17 cellular contexts compared by ENCODE assay signal in the genomic region with DNA sequence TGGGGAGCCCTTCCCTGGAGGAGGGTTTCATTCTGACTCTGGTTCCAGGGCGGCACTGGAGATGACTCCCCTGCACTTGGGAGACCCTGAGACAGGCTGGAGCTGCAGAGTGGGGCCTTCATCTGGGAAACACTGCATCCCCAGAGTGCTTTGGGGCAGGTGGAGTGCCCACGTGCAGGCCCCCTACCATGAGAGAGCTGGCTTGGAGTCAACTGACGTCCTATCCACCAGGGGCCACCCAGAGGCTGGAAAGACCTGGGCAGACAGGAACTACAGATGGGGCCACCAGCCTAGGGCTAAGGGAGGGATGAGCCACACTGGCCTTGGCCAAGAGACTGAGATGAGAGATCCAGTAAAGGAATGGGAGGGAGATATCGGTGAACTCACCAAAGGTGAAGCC.
DNase-seq lines count a peak whose midpoint lies in the region; ATAC-seq and TF ChIP-seq lines count a peak whose summit lies in the region.
"Had no signal": no experiment of that assay in that cellular context is flagged by ENCODE, and none has a peak within 500 bp of the region (broad histone marks: within the 10 kb centered on the region; RNA-seq: fewer than 3 reads in every experiment).

No MANE protein-coding gene starts in this region.

- intact Hi-C loops in stomach (cut with DNase I; ENCODE audit: low total_unique reads) = no loop called here

- H3K9me3 ChIP-seq in stomach (peaks cover 0 to 14% (median 6%) of the 10 kb centered on the region in 4 donors), tibial nerve (peaks cover 0 to 15% (median 0%) of the 10 kb centered on the region in 4 donors)

- H3K27me3 ChIP-seq in stomach (peaks cover 0 to 7% (median 0%) of the 10 kb centered on the region in 3 donors), tibial nerve (no peaks in the 10 kb centered on the region)

- H3K27ac ChIP-seq in stomach (no peak overlapping the region), tibial nerve (no peak overlapping the region)
- H3K27ac ChIP-seq: 22Rv1, A549, C4-2B, HL-60 had no signal

- no peaks in the 10 kb centered on the region for H3K4me1 ChIP-seq in stomach
- H3K4me1 ChIP-seq in tibial nerve = no peaks in the 10 kb centered on the region
- H3K4me1 ChIP-seq: A549 had no signal

- TF ChIP-seq CTCF in stomach (IDR thresholded peaks at IDR 0.05) (no peak), tibial nerve (IDR thresholded peaks at IDR 0.05) (no peak)

- ATAC-seq in GM18867 (IDR thresholded peaks at IDR 0.05; ENCODE audit: unreplicated experiment) = no peak
- ATAC-seq: A549 had no signal

- H3K4me3 ChIP-seq in stomach (no peak overlapping the region), tibial nerve (no peak overlapping the region)
- H3K4me3 ChIP-seq: A549 had no signal

- WGBS in stomach, 5 donors = 62 to 82% (median 76%) methylated on average over 4 of the region's 4 CpGs
- 80 to 85% methylated on average over 3 to 4 of the region's 4 CpGs for WGBS in tibial nerve, 2 donors

- TF ChIP-seq POLR2A in stomach (IDR thresholded peaks at IDR 0.05) = no peak
- no peak for TF ChIP-seq POLR2A in tibial nerve (IDR thresholded peaks at IDR 0.05)

- TF ChIP-seq EP300 in stomach (IDR thresholded peaks at IDR 0.05) = no peak
- TF ChIP-seq EP300 in tibial nerve (IDR thresholded peaks at IDR 0.05) = no peak

- H3K36me3 ChIP-seq in stomach (no peaks in the 10 kb centered on the region), tibial nerve (no peaks in the 10 kb centered on the region)

- peak; percentile 8 for DNase-seq in activated CD4-positive, CD25-positive, alpha-beta regulatory T cell treated with anti-CD3 and anti-CD28 coated beads, Interleukin-2, amount 50 U/mL, for 72 hours
- no peak for DNase-seq in activated CD4-positive, CD25-positive, alpha-beta regulatory T cell (lab: John Stamatoyannopoulos, UW)
- DNase-seq in mesenteric fat pad (ENCODE audit: low spot score) = peak; percentile 53
- DNase-seq in stomach = peak; percentile 16
- DNase-seq in NCI-H226 = no peak
- DNase-seq in tibial nerve (ENCODE audit: low spot score in 2 of 2) = no peak
- DNase-seq: AML-193; Calu3; CD4-positive, alpha-beta T cell; DMS79 treated with DMSO at 0.1 percent for 48 hours; GF-D8; HCEC 1CT had no signal

Comparison
In these comparisons a context has a peak if more than half of its experiments do, and no peak if none do; other contexts are left out.
1. DNase-seq: peak in activated CD4-positive, CD25-positive, alpha-beta regulatory T cell treated with anti-CD3 and anti-CD28 coated beads, Interleukin-2, amount 50 U/mL, for 72 hours (single experiment), mesenteric fat pad (single experiment) and stomach (single experiment); none in activated CD4-positive, CD25-positive, alpha-beta regulatory T cell (0 of 4), NCI-H226 (single experiment) and tibial nerve (0 of 2).